8 cellular contexts compared by ENCODE assay signal in the genomic region with DNA sequence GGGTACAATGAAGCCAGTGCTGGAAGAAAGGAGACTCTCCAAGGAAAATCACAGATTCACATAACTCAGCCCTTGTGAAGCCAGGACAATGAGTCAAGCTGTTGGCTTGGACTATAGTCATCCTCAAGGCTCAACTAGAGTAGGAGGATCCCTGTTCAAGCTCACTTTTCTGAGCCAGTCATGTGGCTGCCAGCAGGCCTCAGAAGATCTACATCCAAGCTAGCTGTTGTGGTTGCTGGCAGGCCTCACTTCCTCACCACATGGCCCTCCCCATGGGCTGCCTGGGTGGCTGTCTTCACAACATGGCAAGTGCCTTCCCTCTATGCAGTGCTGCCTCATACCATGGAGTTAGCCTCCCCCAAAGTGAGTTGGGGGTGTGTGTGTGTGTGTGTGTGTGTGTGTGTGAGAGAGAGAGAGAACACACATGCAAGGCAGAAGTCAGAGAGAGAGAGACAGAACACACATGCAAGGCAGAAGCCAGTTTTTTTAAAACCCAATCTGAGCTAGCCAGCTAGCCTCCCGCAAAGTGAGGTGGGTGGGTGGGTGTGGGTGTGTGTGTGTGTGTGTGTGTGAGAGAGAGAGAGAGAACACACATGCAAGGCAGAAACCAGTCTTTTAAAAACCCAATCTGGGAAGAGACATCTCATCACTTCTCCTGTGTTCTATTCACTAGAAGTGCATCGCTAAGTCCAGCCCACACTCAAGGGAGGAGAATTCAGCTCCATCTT. TPM values are rescaled to one million over a fixed set of nuclear protein-coding genes. Genes with fewer than 3 reads are reported as not detected.
DNase-seq lines count a peak whose midpoint lies in the region; ATAC-seq and TF ChIP-seq lines count a peak whose summit lies in the region.

No MANE protein-coding gene starts in this region.

- peak in 1 of 11 experiments; percentile 7 for TF ChIP-seq CTCF in spleen (IDR thresholded peaks at IDR 0.05 in 8 of 11, conservative IDR thresholded peaks at IDR 0.05 in 3 of 11)

- no peaks in the 10 kb centered on the region for H3K27me3 ChIP-seq in spleen (replicated peaks in 1 of 7)

- peak overlapping the region in 6 of 8 donors; percentile 0 to 67 (median 24) for H3K27ac ChIP-seq in spleen

- peaks cover 0 to 24% (median 7%) of the 10 kb centered on the region in 6 donors for H3K4me1 ChIP-seq in spleen

- intact Hi-C loops in left ventricle myocardium superior (cut with micrococcal nuclease) (no loop called here), spleen (cut with DNase I; ENCODE audit: low total_unique reads) (no loop called here)

- ATAC-seq in HG03432 (IDR thresholded peaks at IDR 0.05; ENCODE audit: unreplicated experiment): peak; percentile 93
- peak; percentile 99 to 100 (median 100) for ATAC-seq in T-cell (replicated peaks in 1 of 4)
- ATAC-seq in activated naive CD8-positive, alpha-beta T cell treated with anti-CD3 and anti-CD28 coated beads, Interleukin-2, amount 50 U/mL, for 24 hours: peak; percentile 98
- peak; percentile 98 for ATAC-seq in left ventricle myocardium superior

- DNase-seq in A172 (ENCODE audit: low spot score) (peak; percentile 99), GM19238 (ENCODE audit: insufficient read length, low spot score) (peak; percentile 52), T-cell (peak; percentile 64 to 95 (median 86)), left ventricle myocardium superior (peak; percentile 85), spleen (peak; percentile 93), NCI-H748 (lab: John Stamatoyannopoulos, UW; ENCODE audit: unreplicated experiment) (no peak)
- peak; percentile 72 for DNase-seq in activated naive CD8-positive, alpha-beta T cell treated with anti-CD3 and anti-CD28 coated beads, Interleukin-2, amount 50 U/mL, for 24 hours

- H3K27ac Mint-ChIP-seq in T-cell: peak overlapping the region; percentile 94 to 95
- peak overlapping the region; percentile 97 for H3K27ac Mint-ChIP-seq in activated naive CD8-positive, alpha-beta T cell treated with anti-CD3 and anti-CD28 coated beads, Interleukin-2, amount 50 U/mL, for 24 hours

- H3K4me3 ChIP-seq in spleen: no peak overlapping the region

- H3K36me3 ChIP-seq in spleen: peaks cover 0 to 3% (median 0%) of the 10 kb centered on the region in 6 donors

- no peaks in the 10 kb centered on the region for H3K9me3 Mint-ChIP-seq in T-cell
- no peaks in the 10 kb centered on the region for H3K9me3 Mint-ChIP-seq in activated naive CD8-positive, alpha-beta T cell treated with anti-CD3 and anti-CD28 coated beads, Interleukin-2, amount 50 U/mL, for 24 hours

- TF ChIP-seq POLR2A in spleen (IDR thresholded peaks at IDR 0.05): no peak

- CTCF ChIA-PET in T-cell (lab: Charles Lee): interaction anchor here (0.6 to 1.3 kb wide), 6 partner anchors 12 to 185 kb away, joined by 3 to 11 read pairs (median 4); partner anchors contain the start of gene GOLGA1 (in 1 of the 2)

- POLR2A ChIA-PET in T-cell (lab: Charles Lee): interaction anchor here (0.7 to 0.8 kb wide), 3 partner anchors 14 to 130 kb away, joined by 3 to 6 read pairs (median 3); no protein-coding TSS in a partner anchor

- 51 to 70% (median 66%) methylated on average over 2 of the region's 2 CpGs for WGBS in spleen, 5 donors

- H3K4me3 Mint-ChIP-seq in T-cell: peak overlapping the region; percentile 29 to 58 (median 29)
- H3K4me3 Mint-ChIP-seq in activated naive CD8-positive, alpha-beta T cell treated with anti-CD3 and anti-CD28 coated beads, Interleukin-2, amount 50 U/mL, for 24 hours: peak overlapping the region; percentile 56

- H3K27me3 Mint-ChIP-seq in T-cell: no peaks in the 10 kb centered on the region
- H3K27me3 Mint-ChIP-seq in activated naive CD8-positive, alpha-beta T cell treated with anti-CD3 and anti-CD28 coated beads, Interleukin-2, amount 50 U/mL, for 24 hours: no peaks in the 10 kb centered on the region

- no peaks in the 10 kb centered on the region for H3K9me3 ChIP-seq in spleen

- no peaks in the 10 kb centered on the region for H3K36me3 Mint-ChIP-seq in T-cell
- H3K36me3 Mint-ChIP-seq in activated naive CD8-positive, alpha-beta T cell treated with anti-CD3 and anti-CD28 coated beads, Interleukin-2, amount 50 U/mL, for 24 hours (ENCODE audit: low read depth): peaks cover 5% of the 10 kb centered on the region

- peaks cover 33 to 40% (median 36%) of the 10 kb centered on the region in 3 donors for H3K4me1 Mint-ChIP-seq in T-cell
- H3K4me1 Mint-ChIP-seq in activated naive CD8-positive, alpha-beta T cell treated with anti-CD3 and anti-CD28 coated beads, Interleukin-2, amount 50 U/mL, for 24 hours: peaks cover 31% of the 10 kb centered on the region

RNA-seq across cellular contexts. Expression of gene SCAI, which starts 17.1 kb away (rescaled TPM):
- 6.4 and 10.1 TPM in 2 replicates for total RNA-seq in A172 (2014; rRNA removed; shearing (Covaris generic))
- total RNA-seq in T-cell (10 to 100 TPM; 11.4 to 14.3 (median 13.3) TPM), left ventricle myocardium superior (3.8 TPM), spleen (10 to 100 TPM in 3 of 7 donors, 1 to 10 TPM in 4; 5.4 to 19.6 (median 8.3) TPM)
- 1 to 10 TPM; 1.6 to 1.9 (median 1.8) TPM for polyA plus RNA-seq in spleen
